Comparison of ENCODE assay signal across 1 cellular context in the genomic region with DNA sequence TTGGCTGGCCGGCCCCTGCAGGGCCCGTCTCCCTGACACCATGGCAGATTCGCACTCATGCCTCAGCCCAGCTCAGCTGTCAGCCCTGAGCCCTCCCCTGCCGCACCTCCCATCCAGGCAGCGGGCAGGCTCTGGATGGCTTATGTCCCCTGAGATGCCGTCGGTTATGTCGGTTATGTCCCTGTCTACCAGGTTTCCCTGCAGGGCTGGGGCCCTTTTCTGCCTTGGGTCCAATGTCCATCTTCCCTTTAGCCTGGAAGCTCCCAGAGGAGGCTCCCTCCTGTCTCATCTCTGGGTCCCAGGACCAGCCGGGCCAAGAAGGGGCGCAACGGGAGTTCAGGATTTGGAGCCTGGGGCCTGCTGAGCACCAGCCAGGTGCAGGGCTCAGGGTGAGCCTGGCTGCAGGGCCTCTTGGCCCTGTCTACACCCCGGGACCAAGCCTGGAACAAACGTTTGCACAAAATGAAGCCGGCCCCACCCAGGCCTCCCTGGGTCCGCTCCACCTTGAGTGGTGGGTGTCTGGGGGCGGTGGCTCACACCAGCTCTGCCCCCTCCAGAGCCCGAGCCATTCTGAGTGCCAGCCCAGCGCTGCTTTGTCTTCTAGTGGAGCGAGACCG. TPM values are rescaled to one million over a fixed set of nuclear protein-coding genes. Genes with fewer than 3 reads are reported as not detected.
"Had no signal": no experiment of that assay in that cellular context is flagged by ENCODE, and none has a peak within 500 bp of the region (broad histone marks: within the 10 kb centered on the region; RNA-seq: fewer than 3 reads in every experiment).

No MANE protein-coding gene starts in this region.

RNA-seq across cellular contexts. Expression of gene BMP8A, which starts 19.2 kb away (rescaled TPM):
- polyA plus RNA-seq: esophagus had no signal
